Comparison of ENCODE assay signal across 21 cellular contexts in genomic region chr1:13926556-13926955, GRCh38.
"Had no signal": no experiment of that assay in that cellular context is flagged by ENCODE, and none has a peak within 500 bp of the region (broad histone marks: within the 10 kb centered on the region; RNA-seq: fewer than 3 reads in every experiment).

No MANE protein-coding gene starts in this region.

- H3K4me3 ChIP-seq: colonic mucosa, esophagus squamous epithelium, gastrocnemius medialis, heart right ventricle, left lung, lower lobe of right lung had no signal

- H3K27ac Mint-ChIP-seq: dendritic cell treated with granulocyte-macrophage colony-stimulating factor and Interleukin-4, amounts not matched to agents 40 ng/mL and 50 ng/mL, for 4 days; effector memory CD8-positive, alpha-beta T cell; endodermal cell had no signal

- ATAC-seq: effector memory CD8-positive, alpha-beta T cell; esophagus mucosa; gastrocnemius medialis; heart right ventricle; left cardiac atrium; left lung; left ventricle myocardium superior; lower lobe of right lung had no signal

- H3K27ac ChIP-seq: colonic mucosa, epithelial cell of prostate, esophagus squamous epithelium, gastrocnemius medialis, heart right ventricle, left lung, lower lobe of right lung had no signal

- H3K9me3 Mint-ChIP-seq: dendritic cell treated with granulocyte-macrophage colony-stimulating factor and Interleukin-4, amounts not matched to agents 40 ng/mL and 50 ng/mL, for 4 days; effector memory CD8-positive, alpha-beta T cell; endodermal cell had no signal

- H3K9me3 ChIP-seq: colonic mucosa, esophagus squamous epithelium, gastrocnemius medialis, heart right ventricle, left lung, lower lobe of right lung had no signal

- H3K4me1 ChIP-seq: colonic mucosa, esophagus squamous epithelium, gastrocnemius medialis, heart right ventricle, left lung, lower lobe of right lung had no signal

- DNase-seq: colonic mucosa; cortex of kidney; effector CD8-positive, alpha-beta T cell; effector memory CD8-positive, alpha-beta T cell; endodermal cell; erythroblast; esophagus squamous epithelium; foreskin melanocyte; gastrocnemius medialis; glutamatergic neuron; heart right ventricle; hippocampal formation; left cardiac atrium; left lung; left ventricle myocardium superior; lower lobe of right lung; mesenchymal stem cell; midbrain had no signal

- H3K27me3 ChIP-seq: colonic mucosa, gastrocnemius medialis had no signal

- H3K36me3 ChIP-seq: colonic mucosa, esophagus squamous epithelium, gastrocnemius medialis, heart right ventricle, left lung, lower lobe of right lung had no signal

- H3K4me3 Mint-ChIP-seq: dendritic cell treated with granulocyte-macrophage colony-stimulating factor and Interleukin-4, amounts not matched to agents 40 ng/mL and 50 ng/mL, for 4 days; effector memory CD8-positive, alpha-beta T cell; endodermal cell had no signal
